ENCODE assay signal across 17 cellular contexts in genomic region chr11:120630100-120630499, GRCh38.
A peak's percentile ranks its signal among the peaks of the same experiment; 100 is the strongest.
DNase-seq lines count a peak whose midpoint lies in the region; ATAC-seq, FAIRE-seq and TF ChIP-seq lines count a peak whose summit lies in the region.
"Had no signal": no experiment of that assay in that cellular context is flagged by ENCODE, and none has a peak within 500 bp of the region (broad histone marks: within the 10 kb centered on the region; RNA-seq: fewer than 3 reads in every experiment).

No MANE protein-coding gene starts in this region.

- H3K4me1 Mint-ChIP-seq in neural progenitor cell = peaks cover 43% of the 10 kb centered on the region
- H3K4me1 Mint-ChIP-seq in immature natural killer cell = peaks cover 6 to 26% of the 10 kb centered on the region in 2 donors
- H3K4me1 Mint-ChIP-seq: CD14-positive monocyte; CD4-positive, alpha-beta memory T cell had no signal

- H3F3A ChIP-seq in neural progenitor cell (ENCODE audit: low read depth) = no peaks in the 10 kb centered on the region

- H3K27ac Mint-ChIP-seq in neural progenitor cell (no peak overlapping the region), immature natural killer cell (no peak overlapping the region)
- H3K27ac Mint-ChIP-seq: B cell; CD4-positive, alpha-beta memory T cell; GM23338 had no signal

- BruUV-seq in GM12878 (replicated peaks; lab: Mats Ljungman, UMichigan) = no TSS peak

- CTCF ChIA-PET in GM12878 (lab: Yijun Ruan, JAX) = interaction anchor here (0.7 to 3.2 kb wide), 6 partner anchors 9 to 116 kb away, joined by 3 to 14 read pairs (median 4); no protein-coding TSS in a partner anchor

- RAD21 ChIA-PET in GM12878 (lab: Charles Lee; ENCODE audit: unreplicated experiment) = interaction anchor here (1.0 to 3.1 kb wide), 4 partner anchors 9 to 55 kb away, joined by 3 to 14 read pairs (median 3); no protein-coding TSS in a partner anchor

- H3K4me3 ChIP-seq in BE2C (ENCODE audit: low read depth, low read length) (no peak overlapping the region), GM12878 (no peak overlapping the region), neural progenitor cell (no peak overlapping the region)
- H3K4me3 ChIP-seq in BLaER1 treated with 17β-estradiol and CSF1 and Interleukin-3, amounts not matched to agents 10 nM and 100 nM = no peak overlapping the region
- H3K4me3 ChIP-seq: GM23338 had no signal

- H3K4me1 ChIP-seq in BE2C (peaks cover 6% of the 10 kb centered on the region; the same call in 1 of the 2 replicates), GM12878 (ENCODE audit: control insufficient read depth, insufficient read depth, low read length) (peaks cover 10% of the 10 kb centered on the region), neural progenitor cell (peaks cover 10% of the 10 kb centered on the region)
- peaks cover 0 to 26% (median 7%) of the 10 kb centered on the region in 10 experiments; a peak in 10 of 20 replicates for H3K4me1 ChIP-seq in BLaER1 treated with 17β-estradiol and CSF1 and Interleukin-3, amounts not matched to agents 10 nM and 100 nM

- no peaks in the 10 kb centered on the region for H4K20me1 ChIP-seq in BLaER1 treated with 17β-estradiol and CSF1 and Interleukin-3, amounts not matched to agents 10 nM and 100 nM
- 0 out of 2 replicates have a peak, but pooled peaks cover 2% of the 10 kb centered on the region for H4K20me1 ChIP-seq in GM12878 (ENCODE audit: control insufficient read depth, insufficient read depth)
- H4K20me1 ChIP-seq in neural progenitor cell (ENCODE audit: low read depth) = no peaks in the 10 kb centered on the region

- no peak overlapping the region; a peak in 1 of 22 replicates for H3K9ac ChIP-seq in BLaER1 treated with 17β-estradiol and CSF1 and Interleukin-3, amounts not matched to agents 10 nM and 100 nM
- H3K9ac ChIP-seq in GM12878 (ENCODE audit: control insufficient read depth, insufficient read depth, low read length) = no peak overlapping the region
- no peak overlapping the region for H3K9ac ChIP-seq in neural progenitor cell

- TF ChIP-seq RAD21 in GM12878 (IDR thresholded peaks at IDR 0.05; ENCODE audit: insufficient read depth, low read depth, low read length) = no peak

- TF ChIP-seq POLR2A in GM12878 (IDR thresholded peaks at IDR 0.05; ENCODE audit: low read depth, low read length) = no peak

- SMC1A ChIA-PET in GM12878 (lab: Charles Lee; ENCODE audit: uncharacterized antibody, unreplicated experiment) = interaction anchor here (0.9 to 4.9 kb wide), 5 partner anchors 10 to 113 kb away, joined by 3 to 33 read pairs (median 4); no protein-coding TSS in a partner anchor

- H3K27me3 Mint-ChIP-seq in neural progenitor cell (ENCODE audit: insufficient read depth, low read depth) (peaks cover 11% of the 10 kb centered on the region), immature natural killer cell (ENCODE audit: low read depth in 3 of 3) (peaks cover 0 to 4% (median 2%) of the 10 kb centered on the region in 3 donors)

- no peak for TF ChIP-seq CTCF in BE2C (IDR thresholded peaks at IDR 0.05; ENCODE audit: low read depth, low read length)
- TF ChIP-seq CTCF in GM12878 (IDR thresholded peaks at IDR 0.05 in 2 of 3, conservative IDR thresholded peaks at IDR 0.05 in 1 of 3; ENCODE audit: control insufficient read depth in 2 of 3, extremely low read depth in 1 of 3, insufficient read depth in 1 of 3, low read depth in 3 of 3, low read length in 3 of 3) = no peak
- TF ChIP-seq CTCF in neural progenitor cell (IDR thresholded peaks at IDR 0.05) = no peak

- H3K36me3 ChIP-seq in BE2C (no peaks in the 10 kb centered on the region), GM12878 (ENCODE audit: control insufficient read depth in 2 of 2, insufficient read depth in 2 of 2, low read length in 1 of 2) (no peaks in the 10 kb centered on the region; a peak in 2 of 4 replicates), neural progenitor cell (no peaks in the 10 kb centered on the region)
- H3K36me3 ChIP-seq in BLaER1 treated with 17β-estradiol and CSF1 and Interleukin-3, amounts not matched to agents 10 nM and 100 nM = no peaks in the 10 kb centered on the region

- H2AFZ ChIP-seq in GM12878 (ENCODE audit: control insufficient read depth, low read depth, low read length) (no peak overlapping the region), neural progenitor cell (replicated peaks) (peak overlapping the region; percentile 17)
- H2AFZ ChIP-seq: GM23338 had no signal

- no peaks in the 10 kb centered on the region for H3K79me2 ChIP-seq in GM12878 (ENCODE audit: control insufficient read depth, insufficient read depth, low read length)
- no peaks in the 10 kb centered on the region for H3K79me2 ChIP-seq in neural progenitor cell (ENCODE audit: low read depth)

- DNase-seq in BE2C (peak; percentile 56), GM12878 (ENCODE audit: low read depth, low spot score) (no peak), neural progenitor cell (ENCODE audit: low spot score) (no peak), immature natural killer cell (no peak), islet precursor cell (no peak)
- DNase-seq: Calu3; CD4-positive, alpha-beta memory T cell; DMS79 treated with DMSO at 0.1 percent for 48 hours; HCEC 1CT; KG1 had no signal

- 3% methylated on average over 2 of the region's 2 CpGs for WGBS in GM12878 (ENCODE audit: insufficient coverage, insufficient replicate concordance, low lambda C conversion rate, missing lambda C conversion rate)

- H3K4me3 Mint-ChIP-seq in neural progenitor cell (no peak overlapping the region), immature natural killer cell (no peak overlapping the region)
- H3K4me3 Mint-ChIP-seq: B cell, CD14-positive monocyte, GM23338 had no signal

- no peak overlapping the region for H3K27ac ChIP-seq in BLaER1 treated with 17β-estradiol and CSF1 and Interleukin-3, amounts not matched to agents 10 nM and 100 nM
- no peak overlapping the region for H3K27ac ChIP-seq in GM12878 (ENCODE audit: control insufficient read depth, insufficient read depth)
- no peak overlapping the region for H3K27ac ChIP-seq in neural progenitor cell

- H3K9me3 ChIP-seq in BE2C (no peaks in the 10 kb centered on the region), GM12878 (replicated peaks; ENCODE audit: control insufficient read depth, insufficient read depth, low read length) (peaks cover 2% of the 10 kb centered on the region; the same call in 1 of the 3 replicates), neural progenitor cell (ENCODE audit: low read depth) (no peaks in the 10 kb centered on the region)
- peaks cover 0 to 4% (median 0%) of the 10 kb centered on the region in 11 experiments; a peak in 1 of 22 replicates for H3K9me3 ChIP-seq in BLaER1 treated with 17β-estradiol and CSF1 and Interleukin-3, amounts not matched to agents 10 nM and 100 nM (replicated peaks in 1 of 11)

- no peaks in the 10 kb centered on the region for H3K36me3 Mint-ChIP-seq in neural progenitor cell
- H3K36me3 Mint-ChIP-seq in immature natural killer cell = no peaks in the 10 kb centered on the region
- H3K36me3 Mint-ChIP-seq: CD14-positive monocyte; CD4-positive, alpha-beta memory T cell had no signal

- POLR2A ChIA-PET in GM12878 (lab: Charles Lee) = interaction anchor here (0.9 to 1.3 kb wide), 2 partner anchors 11 to 16 kb away, joined by 3 read pairs; no protein-coding TSS in a partner anchor

- no peak for TF ChIP-seq EP300 in GM12878 (IDR thresholded peaks at IDR 0.05; ENCODE audit: borderline replicate concordance in 1 of 2, control insufficient read depth in 1 of 2, low read depth in 2 of 2, low read length in 2 of 2)

- H3K27me3 ChIP-seq in BE2C (no peaks in the 10 kb centered on the region), GM12878 (replicated peaks in 1 of 2; ENCODE audit: control insufficient read depth in 2 of 2, insufficient read depth in 2 of 2, low read length in 1 of 2) (no peaks in the 10 kb centered on the region), neural progenitor cell (no peaks in the 10 kb centered on the region)
- no peaks in the 10 kb centered on the region for H3K27me3 ChIP-seq in BLaER1 treated with 17β-estradiol and CSF1 and Interleukin-3, amounts not matched to agents 10 nM and 100 nM

- peak; percentile 32 for ATAC-seq in GM12878
- no peak for ATAC-seq in HG03196 (IDR thresholded peaks at IDR 0.05; ENCODE audit: unreplicated experiment)

- no peak for FAIRE-seq in GM12878 (lab: Jason Lieb, UNC)
- FAIRE-seq: GM18507, H54 had no signal

- intact Hi-C loops in GM12878 (cut with micrococcal nuclease; ENCODE audit: unreplicated experiment) = loop anchor here (5.0 kb wide), 1 partner anchor 57 kb away; no protein-coding TSS in a partner anchor

- in situ Hi-C loops in GM12878 (cut with MboI) = no loop called here

- H3K4me2 ChIP-seq in BLaER1 treated with 17β-estradiol and CSF1 and Interleukin-3, amounts not matched to agents 10 nM and 100 nM = peak overlapping the region in 6 of 11 experiments; percentile 4 to 34 (median 22); a peak in 6 of 22 replicates
- H3K4me2 ChIP-seq in GM12878 (ENCODE audit: control insufficient read depth, insufficient read depth) (no peak overlapping the region), neural progenitor cell (peak overlapping the region; percentile 11)
- H3K4me2 ChIP-seq: GM23338 had no signal

- H3K9me3 Mint-ChIP-seq in neural progenitor cell (no peaks in the 10 kb centered on the region), immature natural killer cell (no peaks in the 10 kb centered on the region)
- H3K9me3 Mint-ChIP-seq: CD14-positive monocyte; CD4-positive, alpha-beta memory T cell; GM23338 had no signal

TF ChIP-seq in GM12878, 131 proteins besides CTCF, POLR2A, EP300 and RAD21 (continues in another document):
- no peak for TF ChIP-seq SREBF1 (IDR thresholded peaks at IDR 0.05; ENCODE audit: low read length)
- TF ChIP-seq MYC (IDR thresholded peaks at IDR 0.05; ENCODE audit: insufficient read depth, insufficient read length, insufficient replicate concordance, low read length, severe bottlenecking) = no peak
- TF ChIP-seq BHLHE40 (IDR thresholded peaks at IDR 0.05; ENCODE audit: borderline replicate concordance in 1 of 2, low read depth in 2 of 2, low read length in 1 of 2) = peak; percentile 81 to 84
- TF ChIP-seq PBX3 (IDR thresholded peaks at IDR 0.05; ENCODE audit: insufficient replicate concordance, low read depth, low read length) = no peak
- no peak for TF ChIP-seq NRF1 (conservative IDR thresholded peaks at IDR 0.05; ENCODE audit: low read depth, low read length)
- no peak for TF ChIP-seq CBX3 (IDR thresholded peaks at IDR 0.05; ENCODE audit: borderline replicate concordance, low read depth)
- no peak for TF ChIP-seq RUNX3 (IDR thresholded peaks at IDR 0.05; ENCODE audit: low read length)
